23 cellular contexts compared by ENCODE assay signal in the genomic region with DNA sequence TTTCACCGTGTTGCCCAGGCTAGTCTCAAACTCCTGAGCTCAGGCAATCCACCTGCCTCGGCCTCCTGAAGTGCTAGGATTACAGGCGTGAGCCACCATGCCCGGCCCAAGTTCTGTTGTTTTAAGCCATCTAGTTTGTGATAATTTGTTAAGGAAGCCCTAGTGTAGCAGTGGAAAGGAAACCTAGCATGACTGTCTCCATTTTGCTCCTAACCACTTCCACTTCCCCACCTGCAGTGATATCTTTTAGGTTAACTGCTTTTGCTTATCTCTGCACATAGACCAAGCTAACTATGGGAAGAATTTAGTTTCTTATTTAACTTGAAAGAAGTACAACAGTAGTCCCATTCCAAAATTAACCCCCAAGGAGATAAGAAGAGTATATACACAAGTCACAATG.
DNase-seq lines count a peak whose midpoint lies in the region; ATAC-seq and TF ChIP-seq lines count a peak whose summit lies in the region.
"Had no signal": no experiment of that assay in that cellular context is flagged by ENCODE, and none has a peak within 500 bp of the region (broad histone marks: within the 10 kb centered on the region; RNA-seq: fewer than 3 reads in every experiment).

No MANE protein-coding gene starts in this region.

- no peaks in the 10 kb centered on the region for H3K36me3 ChIP-seq in Caco-2 (ENCODE audit: control insufficient read depth, insufficient read depth, low read length)
- 0 out of 2 replicates have a peak, but pooled peaks cover 1% of the 10 kb centered on the region for H3K36me3 ChIP-seq in GM23338 (ENCODE audit: insufficient read depth)
- H3K36me3 ChIP-seq: BLaER1 treated with 17β-estradiol and CSF1 and Interleukin-3, amounts not matched to agents 10 nM and 100 nM had no signal

- H3K36me3 Mint-ChIP-seq in Caco-2 (ENCODE audit: insufficient read depth, unreplicated experiment): peaks cover 5% of the 10 kb centered on the region
- peaks cover 5% of the 10 kb centered on the region; the same call in 2 of the 3 replicates for H3K36me3 Mint-ChIP-seq in GM23338 (ENCODE audit: low read depth)
- peaks cover 5% of the 10 kb centered on the region for H3K36me3 Mint-ChIP-seq in nephron progenitor cell (ENCODE audit: low read depth)
- H3K36me3 Mint-ChIP-seq in activated CD8-positive, alpha-beta T cell treated with anti-CD3 and anti-CD28 coated beads, Interleukin-2, amount 10 ng/mL, durations not matched to agents 7 days and 5 days (ENCODE audit: low read depth): peaks cover 3% of the 10 kb centered on the region
- H3K36me3 Mint-ChIP-seq: CD8-positive, alpha-beta T cell had no signal

- H3K27ac Mint-ChIP-seq in Caco-2 (ENCODE audit: unreplicated experiment) (peak overlapping the region; percentile 29), GM23338 (no peak overlapping the region), nephron progenitor cell (peak overlapping the region; percentile 36)
- no peak overlapping the region for H3K27ac Mint-ChIP-seq in activated CD8-positive, alpha-beta T cell treated with anti-CD3 and anti-CD28 coated beads, Interleukin-2, amount 10 ng/mL, durations not matched to agents 7 days and 5 days
- H3K27ac Mint-ChIP-seq: B cell; CD4-positive, alpha-beta T cell; CD8-positive, alpha-beta T cell had no signal

- no peaks in the 10 kb centered on the region for H3K79me2 ChIP-seq in GM23338 (replicated peaks; ENCODE audit: insufficient read depth)

- no peak for TF ChIP-seq CTCF in Caco-2 (IDR thresholded peaks at IDR 0.05; ENCODE audit: insufficient read depth in 1 of 2, low read depth in 1 of 2, low read length in 1 of 2, severe bottlenecking in 1 of 2, unreplicated experiment in 1 of 2)
- no peak for TF ChIP-seq CTCF in GM23338 (conservative IDR thresholded peaks at IDR 0.05; ENCODE audit: low read depth in 2 of 2)
- TF ChIP-seq CTCF in nephron progenitor cell (IDR thresholded peaks at IDR 0.05): no peak

- no peaks in the 10 kb centered on the region for H4K20me1 ChIP-seq in GM23338 (replicated peaks; ENCODE audit: insufficient read depth)
- H4K20me1 ChIP-seq: BLaER1 treated with 17β-estradiol and CSF1 and Interleukin-3, amounts not matched to agents 10 nM and 100 nM had no signal

- H3K9me3 Mint-ChIP-seq in Caco-2 (ENCODE audit: unreplicated experiment) (peaks cover 49% of the 10 kb centered on the region), GM23338 (peaks cover 13% of the 10 kb centered on the region), nephron progenitor cell (peaks cover 11% of the 10 kb centered on the region)
- peaks cover 12% of the 10 kb centered on the region for H3K9me3 Mint-ChIP-seq in activated CD8-positive, alpha-beta T cell treated with anti-CD3 and anti-CD28 coated beads, Interleukin-2, amount 10 ng/mL, durations not matched to agents 7 days and 5 days (ENCODE audit: insufficient read depth)

- H3K4me1 Mint-ChIP-seq in Caco-2 (ENCODE audit: low read depth, unreplicated experiment) (peaks cover 24% of the 10 kb centered on the region), GM23338 (no peaks in the 10 kb centered on the region), nephron progenitor cell (peaks cover 18% of the 10 kb centered on the region)
- H3K4me1 Mint-ChIP-seq in activated CD8-positive, alpha-beta T cell treated with anti-CD3 and anti-CD28 coated beads, Interleukin-2, amount 10 ng/mL, durations not matched to agents 7 days and 5 days (ENCODE audit: low read depth): peaks cover 10% of the 10 kb centered on the region
- H3K4me1 Mint-ChIP-seq: B cell had no signal

- peaks cover 15% of the 10 kb centered on the region for H3K9me3 ChIP-seq in Caco-2

- no peaks in the 10 kb centered on the region for H3K27me3 Mint-ChIP-seq in Caco-2 (ENCODE audit: insufficient read depth, unreplicated experiment)
- peaks cover 2% of the 10 kb centered on the region for H3K27me3 Mint-ChIP-seq in GM23338 (ENCODE audit: insufficient read depth, low read depth, poor library complexity)
- H3K27me3 Mint-ChIP-seq in nephron progenitor cell (ENCODE audit: low read depth, poor library complexity): peaks cover 2% of the 10 kb centered on the region
- H3K27me3 Mint-ChIP-seq in activated CD8-positive, alpha-beta T cell treated with anti-CD3 and anti-CD28 coated beads, Interleukin-2, amount 10 ng/mL, durations not matched to agents 7 days and 5 days (ENCODE audit: low read depth): no peaks in the 10 kb centered on the region
- H3K27me3 Mint-ChIP-seq: CD4-positive, alpha-beta T cell had no signal

- H2AFZ ChIP-seq in GM23338: peak overlapping the region; percentile 66; the same call in 1 of the 2 replicates

- POLR2A ChIA-PET in Caco-2 (lab: Charles Lee): no interaction called here
- POLR2A ChIA-PET in activated CD8-positive, alpha-beta T cell treated with anti-CD3 and anti-CD28 coated beads, Interleukin-2, amount 10 ng/mL, durations not matched to agents 7 days and 5 days (lab: Charles Lee): interaction anchor here (0.6 kb wide), 1 partner anchor 122 kb away, joined by 4 read pairs; no protein-coding TSS in a partner anchor

- H3K27me3 ChIP-seq in Caco-2 (replicated peaks; ENCODE audit: control insufficient read depth, insufficient read depth, low read length) (no peaks in the 10 kb centered on the region), GM23338 (ENCODE audit: insufficient read depth) (no peaks in the 10 kb centered on the region)
- H3K27me3 ChIP-seq: BLaER1 treated with 17β-estradiol and CSF1 and Interleukin-3, amounts not matched to agents 10 nM and 100 nM had no signal

- H3K9me2 ChIP-seq in GM23338 (ENCODE audit: insufficient read depth): peaks cover 8% of the 10 kb centered on the region; the same call in 1 of the 2 replicates

- H3K4me2 ChIP-seq in GM23338: no peak overlapping the region
- H3K4me2 ChIP-seq: A549; BLaER1 treated with 17β-estradiol and CSF1 and Interleukin-3, amounts not matched to agents 10 nM and 100 nM had no signal

- H3K27ac ChIP-seq in GM23338 (ENCODE audit: low read depth): no peak overlapping the region
- H3K27ac ChIP-seq: 22Rv1; A549; BLaER1 treated with 17β-estradiol and CSF1 and Interleukin-3, amounts not matched to agents 10 nM and 100 nM; C4-2B had no signal

- no peaks in the 10 kb centered on the region for H3F3A ChIP-seq in GM23338 (replicated peaks; ENCODE audit: low read depth)

- H3K4me3 Mint-ChIP-seq in Caco-2 (ENCODE audit: unreplicated experiment): peak overlapping the region; percentile 25
- H3K4me3 Mint-ChIP-seq in GM23338: no peak overlapping the region
- no peak overlapping the region for H3K4me3 Mint-ChIP-seq in nephron progenitor cell
- H3K4me3 Mint-ChIP-seq in activated CD8-positive, alpha-beta T cell treated with anti-CD3 and anti-CD28 coated beads, Interleukin-2, amount 10 ng/mL, durations not matched to agents 7 days and 5 days: no peak overlapping the region
- H3K4me3 Mint-ChIP-seq: B cell; CD4-positive, alpha-beta T cell; CD8-positive, alpha-beta T cell had no signal

- H3K4me3 ChIP-seq in Caco-2 (ENCODE audit: low read depth, low read length) (no peak overlapping the region), GM23338 (no peak overlapping the region)
- H3K4me3 ChIP-seq: A549; BLaER1 treated with 17β-estradiol and CSF1 and Interleukin-3, amounts not matched to agents 10 nM and 100 nM; GM12878 had no signal

- ATAC-seq in GM23338: no peak
- ATAC-seq in activated CD8-positive, alpha-beta T cell treated with anti-CD3 and anti-CD28 coated beads, Interleukin-2, amount 10 ng/mL, durations not matched to agents 7 days and 5 days: no peak
- ATAC-seq: A549; CD8-positive, alpha-beta T cell; GM12878 had no signal

- peak in 1 of 2 experiments; percentile 24 for DNase-seq in Caco-2
- no peak for DNase-seq in GM23338 (ENCODE audit: low spot score)
- peak; percentile 14 for DNase-seq in OCI-M1 (lab: John Stamatoyannopoulos, UW)
- no peak for DNase-seq in nephron progenitor cell
- DNase-seq in activated CD8-positive, alpha-beta T cell treated with anti-CD3 and anti-CD28 coated beads, Interleukin-2, amount 10 ng/mL, durations not matched to agents 7 days and 5 days: no peak
- DNase-seq in hypothalamus (lab: John Stamatoyannopoulos, UW): no peak
- no peak for DNase-seq in activated CD4-positive, alpha-beta T cell treated with anti-CD3 and anti-CD28 coated beads for 1 hour
- DNase-seq: AML-193; CD4-positive, alpha-beta T cell; CD8-positive, alpha-beta T cell; DMS 273 treated with DMSO at 0.1 percent for 48 hours; DMS153; DMS53; DMS79; DND-41; EL; GDM1 had no signal

- BruUV-seq in Caco-2 (replicated peaks; lab: Mats Ljungman, UMichigan): no TSS peak

- CTCF ChIA-PET in Caco-2 (lab: Charles Lee): no interaction called here
- CTCF ChIA-PET in activated CD8-positive, alpha-beta T cell treated with anti-CD3 and anti-CD28 coated beads, Interleukin-2, amount 10 ng/mL, durations not matched to agents 7 days and 5 days (lab: Charles Lee): interaction anchor here (1.5 kb wide), 1 partner anchor 35 kb away, joined by 5 read pairs; no protein-coding TSS in a partner anchor

- intact Hi-C loops in Caco-2 (cut with micrococcal nuclease; ENCODE audit: unreplicated experiment): no loop called here

- H3K4me1 ChIP-seq in Caco-2 (peaks cover 25% of the 10 kb centered on the region), GM23338 (ENCODE audit: insufficient read depth) (no peaks in the 10 kb centered on the region)
- H3K4me1 ChIP-seq: A549 had no signal

TF ChIP-seq in GM23338, 12 proteins besides CTCF, POLR2A, EP300 and RAD21 (continues in another document):
- TF ChIP-seq POLR2AphosphoS5 (IDR thresholded peaks at IDR 0.05; ENCODE audit: low read depth): no peak
- no peak for TF ChIP-seq ZNF114 (CRISPR knock-in tag; IDR thresholded peaks at IDR 0.05)
- no peak for TF ChIP-seq JUNB (IDR thresholded peaks at IDR 0.05; ENCODE audit: unreplicated experiment)

Comparison
In these comparisons a context has a peak if more than half of its experiments do, and no peak if none do; other contexts are left out.
1. H3K27ac Mint-ChIP-seq: peak in Caco-2 (single experiment) and nephron progenitor cell (single experiment); none in GM23338 (single experiment) and activated CD8-positive, alpha-beta T cell treated with anti-CD3 and anti-CD28 coated beads, Interleukin-2, amount 10 ng/mL, durations not matched to agents 7 days and 5 days (single experiment).